Comparison of ENCODE assay signal across 24 cellular contexts in genomic region chr15:46735115-46735514, GRCh38.
DNase-seq lines count a peak whose midpoint lies in the region; ATAC-seq and TF ChIP-seq lines count a peak whose summit lies in the region.
"Had no signal": no experiment of that assay in that cellular context is flagged by ENCODE, and none has a peak within 500 bp of the region (broad histone marks: within the 10 kb centered on the region; RNA-seq: fewer than 3 reads in every experiment).

No MANE protein-coding gene starts in this region.

- no peak overlapping the region for H3K27ac ChIP-seq in neural progenitor cell

- no peaks in the 10 kb centered on the region for H3K36me3 Mint-ChIP-seq in neural progenitor cell
- H3K36me3 Mint-ChIP-seq in activated T-cell treated with anti-CD3 and anti-CD28 coated beads, Interleukin-2, amount 50 U/mL, for 24 hours (ENCODE audit: low read depth), result no peaks in the 10 kb centered on the region
- H3K36me3 Mint-ChIP-seq: CD4-positive, alpha-beta memory T cell had no signal

- H3K36me3 ChIP-seq in neural progenitor cell, result no peaks in the 10 kb centered on the region

- peaks cover 2% of the 10 kb centered on the region for H3K9me3 Mint-ChIP-seq in neural progenitor cell
- peaks cover 15% of the 10 kb centered on the region for H3K9me3 Mint-ChIP-seq in activated T-cell treated with anti-CD3 and anti-CD28 coated beads, Interleukin-2, amount 50 U/mL, for 24 hours

- H3K79me2 ChIP-seq in neural progenitor cell (ENCODE audit: low read depth), result no peaks in the 10 kb centered on the region

- H3F3A ChIP-seq in neural progenitor cell (ENCODE audit: low read depth), result no peaks in the 10 kb centered on the region

- no peak overlapping the region for H3K9ac ChIP-seq in neural progenitor cell

- H3K27me3 Mint-ChIP-seq in neural progenitor cell (ENCODE audit: insufficient read depth, low read depth), result no peaks in the 10 kb centered on the region
- no peaks in the 10 kb centered on the region for H3K27me3 Mint-ChIP-seq in activated T-cell treated with anti-CD3 and anti-CD28 coated beads, Interleukin-2, amount 50 U/mL, for 24 hours
- H3K27me3 Mint-ChIP-seq: B cell; CD4-positive, alpha-beta memory T cell had no signal

- no peak overlapping the region for H3K4me3 ChIP-seq in neural progenitor cell

- H3K9me3 ChIP-seq in neural progenitor cell (ENCODE audit: low read depth), result no peaks in the 10 kb centered on the region

- H3K27ac Mint-ChIP-seq in neural progenitor cell, result no peak overlapping the region
- no peak overlapping the region for H3K27ac Mint-ChIP-seq in activated T-cell treated with anti-CD3 and anti-CD28 coated beads, Interleukin-2, amount 50 U/mL, for 24 hours
- H3K27ac Mint-ChIP-seq: B cell; CD4-positive, alpha-beta memory T cell had no signal

- ATAC-seq in GM21360 (IDR thresholded peaks at IDR 0.05; ENCODE audit: unreplicated experiment), result peak; percentile 69
- no peak for ATAC-seq in GM21717 (IDR thresholded peaks at IDR 0.05; ENCODE audit: unreplicated experiment)
- ATAC-seq: SK-N-SH treated with all-trans-retinoic acid at 6 μM for 48 hours had no signal

- H3K27me3 ChIP-seq in neural progenitor cell, result no peaks in the 10 kb centered on the region

- no peak for TF ChIP-seq CTCF in neural progenitor cell (IDR thresholded peaks at IDR 0.05)

- DNase-seq in NOMO-1 treated with DMSO at 0.1 percent for 48 hours (lab: John Stamatoyannopoulos, UW; ENCODE audit: unreplicated experiment), result peak; percentile 18
- DNase-seq in NOMO-1 (lab: John Stamatoyannopoulos, UW; ENCODE audit: unreplicated experiment in 2 of 2), result no peak
- peak; percentile 91 for DNase-seq in MV-4-11 (lab: John Stamatoyannopoulos, UW)
- DNase-seq in neural progenitor cell (ENCODE audit: low spot score), result no peak
- DNase-seq in NCI-H2107 treated with DMSO at 0.1 percent for 48 hours (lab: John Stamatoyannopoulos, UW; ENCODE audit: unreplicated experiment), result no peak
- DNase-seq in activated T-cell treated with anti-CD3 and anti-CD28 coated beads, Interleukin-2, amount 50 U/mL, for 24 hours, result no peak
- DNase-seq: 8988T; CD4-positive, alpha-beta memory T cell; DMS153; GDM1; GOT3; KG1; NCI-H1092 treated with DMSO at 0.1 percent for 48 hours; NCI-H146; NCI-H2029 treated with DMSO at 0.1 percent for 48 hours; NCI-H2171 treated with DMSO at 0.1 percent for 48 hours; NCI-H446 treated with DMSO at 0.1 percent for 48 hours; NCI-H69; OCI-M1; SIG-M5 had no signal

- H2AFZ ChIP-seq in neural progenitor cell (replicated peaks), result no peak overlapping the region

- no peaks in the 10 kb centered on the region for H3K4me1 ChIP-seq in neural progenitor cell

- no peaks in the 10 kb centered on the region for H4K20me1 ChIP-seq in neural progenitor cell (ENCODE audit: low read depth)

- H3K4me1 Mint-ChIP-seq in neural progenitor cell, result no peaks in the 10 kb centered on the region
- no peaks in the 10 kb centered on the region for H3K4me1 Mint-ChIP-seq in activated T-cell treated with anti-CD3 and anti-CD28 coated beads, Interleukin-2, amount 50 U/mL, for 24 hours (ENCODE audit: low read depth)
- H3K4me1 Mint-ChIP-seq: B cell; CD4-positive, alpha-beta memory T cell had no signal

- H3K4me3 Mint-ChIP-seq in neural progenitor cell, result no peak overlapping the region
- no peak overlapping the region for H3K4me3 Mint-ChIP-seq in activated T-cell treated with anti-CD3 and anti-CD28 coated beads, Interleukin-2, amount 50 U/mL, for 24 hours
- H3K4me3 Mint-ChIP-seq: B cell; CD4-positive, alpha-beta memory T cell had no signal

- no peak overlapping the region for H3K4me2 ChIP-seq in neural progenitor cell

Comparison
In these comparisons a context has a peak if more than half of its experiments do, and no peak if none do; other contexts are left out.
1. DNase-seq: peak in NOMO-1 treated with DMSO at 0.1 percent for 48 hours (single experiment) and MV-4-11 (single experiment); none in NOMO-1 (0 of 2), neural progenitor cell (single experiment), NCI-H2107 treated with DMSO at 0.1 percent for 48 hours (single experiment) and activated T-cell treated with anti-CD3 and anti-CD28 coated beads, Interleukin-2, amount 50 U/mL, for 24 hours (single experiment).